In the genomic region with DNA sequence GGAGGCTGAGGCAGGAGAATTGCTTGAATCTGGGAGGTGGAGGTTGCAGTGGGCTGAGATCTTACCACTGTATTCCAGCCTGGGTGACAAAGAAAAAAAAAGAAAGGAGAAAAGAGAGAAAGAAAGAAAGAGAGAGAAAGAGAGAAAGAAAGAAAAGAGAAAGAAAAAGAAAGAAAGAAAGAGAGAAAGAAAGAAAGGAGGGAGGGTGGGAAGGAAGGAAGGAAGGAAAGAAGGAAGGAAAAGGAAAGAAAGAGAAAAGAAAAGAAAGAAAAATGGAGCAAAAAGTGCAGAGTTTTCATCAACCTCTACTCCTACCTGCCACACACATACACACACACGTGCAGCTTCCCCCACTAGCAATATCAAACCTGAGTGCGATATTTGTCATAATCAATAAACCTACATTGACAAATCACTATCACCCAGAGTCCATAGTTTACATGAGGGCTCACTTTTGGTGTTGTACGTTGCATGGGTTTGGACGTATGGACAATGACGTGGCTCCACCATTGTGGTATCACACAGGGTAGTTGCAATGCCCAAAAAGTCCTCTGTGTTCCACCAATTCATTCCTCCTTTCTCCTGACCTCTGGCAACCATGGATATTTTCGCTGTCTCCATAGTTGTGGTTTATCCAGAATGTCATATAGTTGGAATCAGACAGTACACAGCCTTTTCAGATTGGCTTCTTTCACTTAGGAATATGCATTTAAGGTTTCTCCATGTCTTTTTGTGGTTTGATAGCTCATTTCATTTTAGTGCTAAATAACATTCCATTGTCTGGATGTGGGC, we compare ENCODE assay signal across 25 cellular contexts. TPM values are rescaled to one million over a fixed set of nuclear protein-coding genes. Genes with fewer than 3 reads are reported as not detected.
DNase-seq lines count a peak whose midpoint lies in the region; ATAC-seq and TF ChIP-seq lines count a peak whose summit lies in the region.
"Had no signal": no experiment of that assay in that cellular context is flagged by ENCODE, and none has a peak within 500 bp of the region (broad histone marks: within the 10 kb centered on the region; RNA-seq: fewer than 3 reads in every experiment).

No MANE protein-coding gene starts in this region.

- H3K9ac ChIP-seq in mammary epithelial cell (ENCODE audit: insufficient read depth, low read length) (no peak overlapping the region), adipocyte (ENCODE audit: low read length) (no peak overlapping the region)
- H3K9ac ChIP-seq: BLaER1 had no signal

- in situ Hi-C loops in mammary epithelial cell (cut with MboI; ENCODE audit: low sequenced_read_pairs in 2 of 2): no loop called here

- no TSS peak for BruUV-seq in mammary epithelial cell (replicated peaks; lab: Mats Ljungman, UMichigan)

- no peak overlapping the region for H3K4me3 ChIP-seq in breast epithelium
- no peak overlapping the region for H3K4me3 ChIP-seq in mammary epithelial cell (replicated peaks in 1 of 3; ENCODE audit: insufficient read depth in 1 of 3, low read depth in 2 of 3, low read length in 3 of 3)
- no peak overlapping the region for H3K4me3 ChIP-seq in adipocyte (ENCODE audit: low read length)
- H3K4me3 ChIP-seq in uterus: no peak overlapping the region
- H3K4me3 ChIP-seq: BLaER1, PC-9, smooth muscle cell, tibial nerve had no signal

- H3K27ac ChIP-seq in breast epithelium (peak overlapping the region; percentile 65 to 66), mammary epithelial cell (ENCODE audit: insufficient read depth, low read depth, low read length) (no peak overlapping the region), uterus (peak overlapping the region; percentile 93 to 99)
- H3K27ac ChIP-seq: 22Rv1, BLaER1, PC-9 had no signal

- 61% methylated on average over 5 of the region's 6 CpGs for WGBS in mammary epithelial cell (ENCODE audit: low coverage, missing lambda C conversion rate)

- peaks cover 57% of the 10 kb centered on the region for H3K79me2 ChIP-seq in mammary epithelial cell (ENCODE audit: insufficient read depth, low read length)

- dilution Hi-C loops in mammary epithelial cell (cut with HindIII; ENCODE audit: low sequenced_read_pairs): no loop called here

- no peaks in the 10 kb centered on the region for H4K20me1 ChIP-seq in mammary epithelial cell (ENCODE audit: insufficient read depth, low read length)
- H4K20me1 ChIP-seq: BLaER1 had no signal

- CTCF ChIA-PET in mammary epithelial cell (lab: Charles Lee; ENCODE audit: low non-redundant PET): no interaction called here

- H2AFZ ChIP-seq in mammary epithelial cell (ENCODE audit: low read depth, low read length): no peak overlapping the region
- H2AFZ ChIP-seq: PC-9 had no signal

- H3K9me3 ChIP-seq in breast epithelium (no peaks in the 10 kb centered on the region), mammary epithelial cell (replicated peaks; ENCODE audit: insufficient read depth, low read length) (peaks cover 5% of the 10 kb centered on the region), adipocyte (ENCODE audit: control insufficient read depth, low read length) (no peaks in the 10 kb centered on the region), uterus (no peaks in the 10 kb centered on the region)

- intact Hi-C loops in breast epithelium (cut with DNase I; ENCODE audit: low total_unique reads) (no loop called here), mammary epithelial cell (cut with micrococcal nuclease) (no loop called here), uterus (cut with DNase I; ENCODE audit: low total_unique reads) (no loop called here)

- TF ChIP-seq CTCF in breast epithelium (IDR thresholded peaks at IDR 0.05) (no peak), mammary epithelial cell (conservative IDR thresholded peaks at IDR 0.05 in 1 of 2, IDR thresholded peaks at IDR 0.05 in 1 of 2; ENCODE audit: extremely low read depth in 1 of 2, insufficient read depth in 1 of 2, low read depth in 1 of 2, low read length in 2 of 2) (no peak), uterus (IDR thresholded peaks at IDR 0.05) (no peak)

- H3K27me3 ChIP-seq in breast epithelium (no peaks in the 10 kb centered on the region), mammary epithelial cell (ENCODE audit: insufficient read depth, low read length) (no peaks in the 10 kb centered on the region), adipocyte (replicated peaks; ENCODE audit: control insufficient read depth, insufficient read depth, low read length) (no peaks in the 10 kb centered on the region), uterus (no peaks in the 10 kb centered on the region)
- H3K27me3 ChIP-seq: BLaER1, tibial nerve had no signal

- H3K4me1 ChIP-seq in breast epithelium (peaks cover 13 to 14% of the 10 kb centered on the region in 2 donors), mammary epithelial cell (ENCODE audit: insufficient read depth, low read length) (peaks cover 16% of the 10 kb centered on the region), adipocyte (ENCODE audit: control insufficient read depth, insufficient read depth, low read length) (peaks cover 26% of the 10 kb centered on the region), uterus (peaks cover 0 to 11% of the 10 kb centered on the region in 2 donors)
- H3K4me1 ChIP-seq: BLaER1 had no signal

- DNase-seq in breast epithelium (ENCODE audit: low spot score in 2 of 2): no peak
- no peak for DNase-seq in mammary epithelial cell
- peak; percentile 30 for DNase-seq in adipocyte (ENCODE audit: low read depth)
- DNase-seq in fibroblast of peridontal ligament (ENCODE audit: extremely low read depth): peak; percentile 88
- DNase-seq in uterus: no peak
- DNase-seq in NCI-H2107 (lab: John Stamatoyannopoulos, UW): no peak
- DNase-seq in DMS 273 (lab: John Stamatoyannopoulos, UW; ENCODE audit: unreplicated experiment): no peak
- DNase-seq: activated CD4-positive, alpha-beta T cell treated with anti-CD3 and anti-CD28 coated beads for 48 hours; activated naive CD4-positive, alpha-beta T cell treated with anti-CD3 and anti-CD28 coated beads, Interleukin-2, amount 10 ng/mL, durations not matched to agents 7 days and 5 days; activated T-cell treated with anti-CD3 and anti-CD28 coated beads, Interleukin-2, amount 50 U/mL, for 48 hours; COR-L47; glutamatergic neuron; NCI-H1105 treated with DMSO at 0.1 percent for 48 hours; NCI-H2081 treated with DMSO at 0.1 percent for 48 hours; NCI-H446 treated with DMSO at 0.1 percent for 48 hours; PC-9; stimulated activated CD4-positive, alpha-beta T cell treated with anti-CD3 and anti-CD28 coated beads, Interleukin-2, amount 100 ng/mL, for 48 hours; stimulated activated naive CD4-positive, alpha-beta T cell treated with Interleukin-2 at 50 U/mL for 16 hours; T-helper 2 cell had no signal

- no peak for TF ChIP-seq POLR2A in breast epithelium (IDR thresholded peaks at IDR 0.05)
- TF ChIP-seq POLR2A in uterus (IDR thresholded peaks at IDR 0.05): no peak

- H3K36me3 ChIP-seq in breast epithelium (no peaks in the 10 kb centered on the region), mammary epithelial cell (ENCODE audit: insufficient read depth, low read length) (no peaks in the 10 kb centered on the region), adipocyte (ENCODE audit: control insufficient read depth, insufficient read depth, low read length, severe bottlenecking) (no peaks in the 10 kb centered on the region), uterus (no peaks in the 10 kb centered on the region)
- H3K36me3 ChIP-seq: BLaER1 had no signal

- H3K4me2 ChIP-seq in mammary epithelial cell (ENCODE audit: insufficient read depth, low read depth, low read length): no peak overlapping the region
- H3K4me2 ChIP-seq: BLaER1, PC-9, smooth muscle cell had no signal

- ATAC-seq in GM21515 (IDR thresholded peaks at IDR 0.05; ENCODE audit: unreplicated experiment): no peak
- ATAC-seq: HepG2 had no signal

RNA-seq across cellular contexts. Expression of a gene that starts 36.5 kb away (rescaled TPM):
- total RNA-seq in breast epithelium (10 to 100 TPM; 30.2 to 69.8 (median 58.5) TPM), mammary epithelial cell (10 to 100 TPM; 11.7 to 28.4 TPM), uterus (100 to 1,000 TPM in 1 of 4 donors, 10 to 100 TPM in 2, 1 to 10 TPM in 1; 8.3 to 105 (median 48.7) TPM)
- 22.2 TPM for polyA plus RNA-seq in mammary epithelial cell
- 5.7 TPM for polyA minus RNA-seq in mammary epithelial cell

RNA-seq across cellular contexts. Expression of a gene that starts 56.2 kb away (rescaled TPM):
- total RNA-seq in breast epithelium (10 to 100 TPM; 12.8 to 22.2 (median 20.6) TPM), mammary epithelial cell (10 to 100 TPM; 32.2 to 36.4 TPM), uterus (10 to 100 TPM; 11.8 to 31.0 (median 26.0) TPM)
- 12.5 TPM for polyA plus RNA-seq in mammary epithelial cell
- polyA minus RNA-seq in mammary epithelial cell: 44.7 TPM

Comparison
In these comparisons a context has a peak if more than half of its experiments do, and no peak if none do; other contexts are left out.
1. DNase-seq: peak in adipocyte (single experiment) and fibroblast of peridontal ligament (single experiment); none in breast epithelium (0 of 2), mammary epithelial cell (single experiment), uterus (0 of 2), NCI-H2107 (single experiment) and DMS 273 (single experiment).